ENCODE assay signal across 8 cellular contexts in genomic region chr14:64338616-64339316, GRCh38. TPM values are rescaled to one million over a fixed set of nuclear protein-coding genes. Genes with fewer than 3 reads are reported as not detected.
DNase-seq lines count a peak whose midpoint lies in the region; ATAC-seq lines count a peak whose summit lies in the region.

No MANE protein-coding gene starts in this region.

- peak overlapping the region; percentile 89 for H3K4me3 Mint-ChIP-seq in activated CD4-positive, alpha-beta T cell treated with anti-CD3 and anti-CD28 coated beads, Interleukin-2, amount 10 ng/mL, durations not matched to agents 7 days and 5 days

- POLR2A ChIA-PET in activated CD4-positive, alpha-beta T cell treated with anti-CD3 and anti-CD28 coated beads, Interleukin-2, amount 10 ng/mL, durations not matched to agents 7 days and 5 days (lab: Charles Lee), result interaction anchor here (1.0 to 1.2 kb wide), 3 partner anchors 49 to 697 kb away, joined by 3 to 4 read pairs (median 3); partner anchors contain the start of genes MTHFD1 and WDR89

- peaks cover 32% of the 10 kb centered on the region for H3K4me1 Mint-ChIP-seq in activated CD4-positive, alpha-beta T cell treated with anti-CD3 and anti-CD28 coated beads, Interleukin-2, amount 10 ng/mL, durations not matched to agents 7 days and 5 days

- DNase-seq in C1 segment of cervical spinal cord (lab: John Stamatoyannopoulos, UW) (peak; percentile 62 to 100 (median 89)), NCI-H526 treated with DMSO at 0.1 percent for 48 hours (lab: John Stamatoyannopoulos, UW) (peak; percentile 99), dedifferentiated amniotic fluid mesenchymal stem cell (ENCODE audit: extremely low spot score) (peak; percentile 96), left lobe of liver (ENCODE audit: low spot score) (peak; percentile 83)
- DNase-seq in activated CD4-positive, alpha-beta T cell treated with anti-CD3 and anti-CD28 coated beads, Interleukin-2, amount 10 ng/mL, durations not matched to agents 7 days and 5 days, result peak; percentile 95
- peak; percentile 89 to 93 for DNase-seq in stimulated activated CD4-positive, alpha-beta T cell treated with anti-CD3 and anti-CD28 coated beads, Interleukin-2, amount 100 ng/mL, for 24 hours

- H3K27ac Mint-ChIP-seq in activated CD4-positive, alpha-beta T cell treated with anti-CD3 and anti-CD28 coated beads, Interleukin-2, amount 10 ng/mL, durations not matched to agents 7 days and 5 days, result peak overlapping the region; percentile 91

- H3K36me3 Mint-ChIP-seq in activated CD4-positive, alpha-beta T cell treated with anti-CD3 and anti-CD28 coated beads, Interleukin-2, amount 10 ng/mL, durations not matched to agents 7 days and 5 days (ENCODE audit: low read depth), result peaks cover 10% of the 10 kb centered on the region

- H3K9me3 Mint-ChIP-seq in activated CD4-positive, alpha-beta T cell treated with anti-CD3 and anti-CD28 coated beads, Interleukin-2, amount 10 ng/mL, durations not matched to agents 7 days and 5 days, result peaks cover 9% of the 10 kb centered on the region

- CTCF ChIA-PET in activated CD4-positive, alpha-beta T cell treated with anti-CD3 and anti-CD28 coated beads, Interleukin-2, amount 10 ng/mL, durations not matched to agents 7 days and 5 days (lab: Charles Lee), result interaction anchor here (1.3 to 2.2 kb wide), 5 partner anchors 49 to 298 kb away, joined by 3 to 5 read pairs (median 3); partner anchors contain the start of gene MTHFD1

- ATAC-seq in GM19351 (IDR thresholded peaks at IDR 0.05; ENCODE audit: unreplicated experiment) (peak; percentile 89), HG03520 (IDR thresholded peaks at IDR 0.05; ENCODE audit: unreplicated experiment) (peak; percentile 84), left lobe of liver (peak; percentile 86)

- H3K27me3 Mint-ChIP-seq in activated CD4-positive, alpha-beta T cell treated with anti-CD3 and anti-CD28 coated beads, Interleukin-2, amount 10 ng/mL, durations not matched to agents 7 days and 5 days, result no peaks in the 10 kb centered on the region

RNA-seq across cellular contexts. Expression of gene ESR2, which starts 44.6 kb away (rescaled TPM):
- not detected for total RNA-seq in activated CD4-positive, alpha-beta T cell treated with anti-CD3 and anti-CD28 coated beads, Interleukin-2, amount 10 ng/mL, durations not matched to agents 7 days and 5 days
- total RNA-seq in left lobe of liver, result 0.08 TPM

RNA-seq across cellular contexts. Expression of gene MTHFD1, which starts 49.4 kb away (rescaled TPM):
- 100 to 1,000 TPM; 165 to 166 TPM for total RNA-seq in activated CD4-positive, alpha-beta T cell treated with anti-CD3 and anti-CD28 coated beads, Interleukin-2, amount 10 ng/mL, durations not matched to agents 7 days and 5 days
- 238 TPM for total RNA-seq in left lobe of liver

Comparison
In these comparisons a context has a peak if more than half of its experiments do, and no peak if none do; other contexts are left out.
1. Peak in every context shown above with its lines: DNase-seq and ATAC-seq.